In the genomic region with DNA sequence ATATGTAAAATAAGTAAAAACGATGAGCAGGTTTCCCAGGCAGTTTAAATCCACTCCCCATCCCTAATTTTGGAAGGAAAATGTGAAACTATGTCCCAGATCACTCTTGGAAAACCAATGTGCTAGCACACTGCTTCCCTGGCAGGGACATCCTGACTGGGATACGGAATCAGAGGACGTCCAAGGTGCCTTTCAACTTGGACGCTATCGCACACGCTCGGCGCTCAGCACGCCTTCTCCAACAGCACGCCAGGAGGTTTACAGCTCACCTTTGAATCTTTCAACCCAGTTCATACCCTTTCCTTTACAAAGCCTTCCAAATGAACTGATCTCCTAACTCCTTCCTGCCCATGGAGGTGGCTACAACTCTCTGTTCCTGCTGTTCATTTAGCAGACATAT, we compare ENCODE assay signal across 30 cellular contexts. TPM values are rescaled to one million over a fixed set of nuclear protein-coding genes. Genes with fewer than 3 reads are reported as not detected.
"Had no signal": no experiment of that assay in that cellular context is flagged by ENCODE, and none has a peak within 500 bp of the region (broad histone marks: within the 10 kb centered on the region; RNA-seq: fewer than 3 reads in every experiment).

No MANE protein-coding gene starts in this region.

- H3K4me3 ChIP-seq: neural progenitor cell, ovary, psoas muscle, right lobe of liver, sigmoid colon, smooth muscle cell, spleen, stomach, thoracic aorta, thyroid gland, tibial nerve, upper lobe of left lung, vagina had no signal

- H3K79me2 ChIP-seq: parathyroid adenoma had no signal

- H2AFZ ChIP-seq: neural progenitor cell, parathyroid adenoma had no signal

- ATAC-seq: naive thymus-derived CD8-positive, alpha-beta T cell; natural killer cell treated with Interleukin-12 subunit alpha and Interleukin-12 subunit beta and Interleukin-15 and Interleukin-18, amount 100 ng/mL, for 72 hours; psoas muscle; right cardiac atrium; right lobe of liver; stimulated activated naive B cell treated with anti-CD40 and anti-IgM and Interleukin-4, amounts not matched to agents 10 μg/mL and 1 μg/mL and 100 μg/mL, for 72 hours had no signal

- H3K4me1 ChIP-seq: neural progenitor cell, parathyroid adenoma, psoas muscle, right lobe of liver, sigmoid colon, tibial nerve, upper lobe of left lung, vagina had no signal

- DNase-seq: naive B cell; naive thymus-derived CD8-positive, alpha-beta T cell; occipital lobe; ovary; posterior cingulate gyrus; psoas muscle; right cardiac atrium; right lobe of liver; sigmoid colon; spleen; stimulated activated CD4-positive, alpha-beta T cell treated with anti-CD3 and anti-CD28 coated beads, Interleukin-12 subunit alpha, Interleukin-12 subunit beta, amount 100 ng/mL, for 4 hours; stimulated activated CD4-positive, alpha-beta T cell treated with anti-CD3 and anti-CD28 coated beads, Interleukin-1b, Interleukin-23, amount 100 ng/mL, for 48 hours; stimulated activated CD4-positive, alpha-beta T cell treated with anti-CD3 and anti-CD28 coated beads, Interleukin-4, amount 100 ng/mL, for 1 hour; stimulated activated CD4-positive, alpha-beta T cell treated with anti-CD3 and anti-CD28 coated beads, Interleukin-4, amount 100 ng/mL, for 4 hours; stimulated activated CD8-positive, alpha-beta memory T cell treated with anti-CD3 and anti-CD28 coated beads, Interleukin-4, amount 100 ng/mL, for 48 hours; stimulated activated naive B cell treated with anti-CD40 and anti-IgM and Interleukin-4, amounts not matched to agents 10 μg/mL and 1 μg/mL and 100 μg/mL, for 72 hours; stimulated activated naive CD4-positive, alpha-beta T cell treated with Interleukin-2 at 50 U/mL for 16 hours; stomach; thyroid gland; trophoblast cell; upper lobe of left lung had no signal

- H3K27me3 Mint-ChIP-seq: progenitor cell of endocrine pancreas had no signal

- H3K4me2 ChIP-seq: neural progenitor cell, smooth muscle cell had no signal

- H3K9me3 Mint-ChIP-seq: naive thymus-derived CD8-positive, alpha-beta T cell; natural killer cell treated with Interleukin-12 subunit alpha and Interleukin-12 subunit beta and Interleukin-15 and Interleukin-18, amount 100 ng/mL, for 72 hours; neural progenitor cell; stimulated activated naive B cell treated with anti-CD40 and anti-IgM and Interleukin-4, amounts not matched to agents 10 μg/mL and 1 μg/mL and 100 μg/mL, for 72 hours; stimulated activated naive CD8-positive, alpha-beta T cell treated with anti-CD3 and anti-CD28 coated beads, Interleukin-15, Interleukin-2, amounts not matched to agents 100 ng/mL and 50 ng/mL, for 24 hours had no signal

- H3K27ac ChIP-seq: neural progenitor cell, ovary, parathyroid adenoma, psoas muscle, right lobe of liver, sigmoid colon, spleen, stomach, thoracic aorta, tibial nerve, upper lobe of left lung, vagina had no signal

- H3K9ac ChIP-seq: neural progenitor cell, parathyroid adenoma had no signal

- H3K27ac Mint-ChIP-seq: naive thymus-derived CD8-positive, alpha-beta T cell; natural killer cell treated with Interleukin-12 subunit alpha and Interleukin-12 subunit beta and Interleukin-15 and Interleukin-18, amount 100 ng/mL, for 72 hours; neural progenitor cell; progenitor cell of endocrine pancreas; stimulated activated naive B cell treated with anti-CD40 and anti-IgM and Interleukin-4, amounts not matched to agents 10 μg/mL and 1 μg/mL and 100 μg/mL, for 72 hours; stimulated activated naive CD8-positive, alpha-beta T cell treated with anti-CD3 and anti-CD28 coated beads, Interleukin-15, Interleukin-2, amounts not matched to agents 100 ng/mL and 50 ng/mL, for 24 hours had no signal

- H3K9me3 ChIP-seq: ovary, psoas muscle, right lobe of liver, sigmoid colon, spleen, stomach, thoracic aorta, thyroid gland, tibial nerve, upper lobe of left lung, vagina had no signal

- H3K36me3 ChIP-seq: neural progenitor cell, ovary, right lobe of liver, spleen, vagina had no signal

- H3K4me3 Mint-ChIP-seq: naive thymus-derived CD8-positive, alpha-beta T cell; natural killer cell treated with Interleukin-12 subunit alpha and Interleukin-12 subunit beta and Interleukin-15 and Interleukin-18, amount 100 ng/mL, for 72 hours; neural progenitor cell; stimulated activated naive B cell treated with anti-CD40 and anti-IgM and Interleukin-4, amounts not matched to agents 10 μg/mL and 1 μg/mL and 100 μg/mL, for 72 hours; stimulated activated naive CD8-positive, alpha-beta T cell treated with anti-CD3 and anti-CD28 coated beads, Interleukin-15, Interleukin-2, amounts not matched to agents 100 ng/mL and 50 ng/mL, for 24 hours had no signal

- H3K27me3 ChIP-seq: neural progenitor cell, ovary, right lobe of liver, sigmoid colon, spleen, stomach, thyroid gland, tibial nerve, upper lobe of left lung, vagina had no signal

- H3K36me3 Mint-ChIP-seq: naive B cell; naive thymus-derived CD8-positive, alpha-beta T cell; natural killer cell treated with Interleukin-12 subunit alpha and Interleukin-12 subunit beta and Interleukin-15 and Interleukin-18, amount 100 ng/mL, for 72 hours; stimulated activated naive B cell treated with anti-CD40 and anti-IgM and Interleukin-4, amounts not matched to agents 10 μg/mL and 1 μg/mL and 100 μg/mL, for 72 hours had no signal

RNA-seq across cellular contexts. Expression of a gene that starts 47.1 kb away (rescaled TPM):
- total RNA-seq: naive thymus-derived CD8-positive, alpha-beta T cell; natural killer cell treated with Interleukin-12 subunit alpha and Interleukin-12 subunit beta and Interleukin-15 and Interleukin-18, amount 100 ng/mL, for 72 hours had no signal
